9 cellular contexts compared by ENCODE assay signal in the genomic region with DNA sequence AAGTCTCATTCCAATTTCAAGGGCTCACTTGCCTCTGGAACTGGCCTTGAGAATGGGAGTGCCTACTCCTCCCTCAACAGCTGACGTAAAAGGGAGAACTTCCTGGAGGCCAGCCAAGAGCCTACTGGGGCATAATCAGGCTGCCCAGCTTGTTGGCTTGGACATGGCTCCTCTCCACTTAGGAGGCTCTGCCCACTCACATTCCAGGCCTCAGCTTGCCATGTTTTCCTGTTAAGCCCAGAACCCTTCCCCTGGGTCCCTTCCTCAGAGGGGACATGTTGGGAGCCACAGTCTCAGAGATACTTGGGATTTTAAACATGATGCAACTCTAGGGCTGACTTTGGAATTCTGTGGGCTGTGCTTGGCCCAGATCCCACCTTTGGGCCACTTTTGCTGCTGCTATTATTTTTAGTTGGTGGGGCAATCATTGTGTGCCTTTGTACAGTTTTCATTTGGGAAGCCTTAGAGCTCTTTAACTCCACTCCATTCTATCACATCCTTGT. TPM values are rescaled to one million over a fixed set of nuclear protein-coding genes. Genes with fewer than 3 reads are reported as not detected.
A peak's percentile ranks its signal among the peaks of the same experiment; 100 is the strongest.
DNase-seq lines count a peak whose midpoint lies in the region; ATAC-seq and TF ChIP-seq lines count a peak whose summit lies in the region.
"Had no signal": no experiment of that assay in that cellular context is flagged by ENCODE, and none has a peak within 500 bp of the region (broad histone marks: within the 10 kb centered on the region; RNA-seq: fewer than 3 reads in every experiment).

No MANE protein-coding gene starts in this region.

- H3K27ac ChIP-seq in duodenal mucosa (ENCODE audit: low read depth, low read length): peak overlapping the region; percentile 54

- H3K36me3 Mint-ChIP-seq in mesothelial cell of epicardium: no peaks in the 10 kb centered on the region

- peaks cover 14 to 34% of the 10 kb centered on the region in 2 donors for H3K4me1 ChIP-seq in duodenal mucosa (ENCODE audit: control insufficient read depth in 1 of 2, insufficient read depth in 2 of 2, low read length in 2 of 2)

- no peaks in the 10 kb centered on the region for H3K27me3 Mint-ChIP-seq in mesothelial cell of epicardium (ENCODE audit: low read depth)

- H3K4me3 ChIP-seq in AG04449 (ENCODE audit: low read depth, low read length) (no peak overlapping the region), duodenal mucosa (ENCODE audit: low read depth in 1 of 2, low read length in 2 of 2) (no peak overlapping the region)

- peaks cover 34% of the 10 kb centered on the region for H3K4me1 Mint-ChIP-seq in mesothelial cell of epicardium

- H3K27me3 ChIP-seq in duodenal mucosa (ENCODE audit: control insufficient read depth in 1 of 2, insufficient read depth in 2 of 2, low read length in 2 of 2): no peaks in the 10 kb centered on the region
- H3K27me3 ChIP-seq: dorsolateral prefrontal cortex had no signal

- H3K27ac Mint-ChIP-seq in mesothelial cell of epicardium: peak overlapping the region; percentile 61

- H3K9me3 Mint-ChIP-seq in mesothelial cell of epicardium: no peaks in the 10 kb centered on the region

- CTCF ChIA-PET in AG04449 (lab: Yijun Ruan, JAX): interaction anchor here (1.7 kb wide), 1 partner anchor 10 kb away, joined by 5 read pairs; no protein-coding TSS in a partner anchor

- POLR2A ChIA-PET in AG04449 (lab: Yijun Ruan, JAX): no interaction called here

- no peaks in the 10 kb centered on the region for H3K36me3 ChIP-seq in duodenal mucosa (ENCODE audit: control insufficient read depth in 1 of 2, insufficient read depth in 2 of 2, low read length in 2 of 2)

- H3K4me3 Mint-ChIP-seq in mesothelial cell of epicardium: no peak overlapping the region

- DNase-seq in AG04449 (ENCODE audit: low read depth, low spot score) (peak; percentile 50), NCI-H2029 (lab: John Stamatoyannopoulos, UW) (peak; percentile 93), mesothelial cell of epicardium (ENCODE audit: low spot score in 2 of 2, unreplicated experiment in 2 of 2) (peak in 1 of 2 experiments; percentile 47), T-helper 1 cell (no peak)
- DNase-seq in activated CD4-positive, alpha-beta T cell treated with anti-CD3 and anti-CD28 coated beads, Interleukin-2, amount 50 U/mL, for 1 hour: no peak

- peak overlapping the region in 1 of 2 donors; percentile 22 for H3K9ac ChIP-seq in duodenal mucosa (ENCODE audit: low read depth in 1 of 2, low read length in 2 of 2)

- ATAC-seq in HG03469 (IDR thresholded peaks at IDR 0.05; ENCODE audit: unreplicated experiment) (no peak), HG02798 (IDR thresholded peaks at IDR 0.05; ENCODE audit: poor library complexity, unreplicated experiment) (no peak)

- no peaks in the 10 kb centered on the region for H3K9me3 ChIP-seq in duodenal mucosa (ENCODE audit: control insufficient read depth in 1 of 2, low read length in 2 of 2)

- no peak for TF ChIP-seq CTCF in AG04449 (IDR thresholded peaks at IDR 0.05; ENCODE audit: insufficient read depth, low read length, missing control alignments)
- TF ChIP-seq CTCF in mesothelial cell of epicardium (IDR thresholded peaks at IDR 0.05; ENCODE audit: unreplicated experiment): no peak

RNA-seq across cellular contexts. Expression of gene ADTRP, which starts 31.5 kb away (rescaled TPM):
- total RNA-seq in mesothelial cell of epicardium: 3.4 to 4.0 TPM (median 3.8 TPM) in 3 replicates

Comparison
In these comparisons a context has a peak if more than half of its experiments do, and no peak if none do; other contexts are left out.
1. DNase-seq: peak in AG04449 (single experiment) and NCI-H2029 (single experiment); none in T-helper 1 cell (0 of 5) and activated CD4-positive, alpha-beta T cell treated with anti-CD3 and anti-CD28 coated beads, Interleukin-2, amount 50 U/mL, for 1 hour (single experiment).